In the genomic region with DNA sequence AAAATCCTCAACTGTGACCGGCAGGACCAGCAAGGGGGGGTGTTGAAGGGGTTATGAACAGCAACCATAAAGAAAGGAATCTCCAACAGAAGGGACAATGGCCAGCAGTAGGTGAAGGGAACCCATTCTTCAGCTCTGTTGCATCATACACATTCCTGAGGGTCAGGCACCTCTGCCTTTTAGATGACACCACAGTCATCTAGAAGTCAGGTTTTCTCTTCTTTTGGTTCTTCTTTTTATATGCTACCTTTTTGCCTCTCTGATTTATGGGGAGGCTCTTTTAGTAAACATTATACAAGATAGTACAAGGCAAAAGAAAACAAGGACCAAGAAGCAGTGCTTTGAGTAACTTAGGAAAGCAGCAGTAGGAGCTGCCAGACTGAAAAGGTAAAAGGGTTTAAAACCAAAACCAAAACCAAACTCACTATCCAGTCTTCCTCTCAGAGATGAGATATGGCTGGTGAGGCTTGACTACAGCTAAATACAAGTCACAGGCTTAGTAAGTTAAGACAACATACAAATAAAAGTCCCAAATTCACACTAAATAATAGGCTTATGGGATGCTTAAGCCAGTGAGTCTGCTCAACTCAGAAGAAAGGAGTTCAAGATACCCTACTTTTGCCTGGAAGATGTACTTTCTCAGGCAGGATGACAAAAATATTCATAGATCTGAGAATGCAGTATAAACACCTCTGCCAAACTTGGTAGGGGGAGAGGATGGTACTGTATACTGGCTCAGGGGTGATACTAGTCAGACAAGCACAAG, we compare ENCODE assay signal across 9 cellular contexts. TPM values are rescaled to one million over a fixed set of nuclear protein-coding genes. Genes with fewer than 3 reads are reported as not detected.
DNase-seq lines count a peak whose midpoint lies in the region; ATAC-seq lines count a peak whose summit lies in the region.
"Had no signal": no experiment of that assay in that cellular context is flagged by ENCODE, and none has a peak within 500 bp of the region (broad histone marks: within the 10 kb centered on the region; RNA-seq: fewer than 3 reads in every experiment).

No MANE protein-coding gene starts in this region.

- H3K4me3 ChIP-seq in H7 (ENCODE audit: insufficient read depth, low read depth, low read length) (no peak overlapping the region), MG63 (no peak overlapping the region)

- CTCF ChIA-PET in activated naive CD4-positive, alpha-beta T cell treated with anti-CD3 and anti-CD28 coated beads for 36 hours (lab: Charles Lee): interaction anchor here (0.6 to 1.3 kb wide), 3 partner anchors 27 to 141 kb away, joined by 3 to 4 read pairs (median 4); a partner anchor contains a TSS

- H3K36me3 Mint-ChIP-seq in activated naive CD4-positive, alpha-beta T cell treated with anti-CD3 and anti-CD28 coated beads for 36 hours (ENCODE audit: low read depth): peaks cover 24% of the 10 kb centered on the region
- H3K36me3 Mint-ChIP-seq in activated naive CD4-positive, alpha-beta T cell treated with anti-CD3 and anti-CD28 coated beads, Interleukin-2, amount 50 U/mL, for 72 hours: peaks cover 4 to 37% of the 10 kb centered on the region in 2 donors
- peaks cover 34 to 51% of the 10 kb centered on the region in 2 donors for H3K36me3 Mint-ChIP-seq in stimulated activated naive B cell treated with anti-CD40 and anti-IgM and Interleukin-4, amounts not matched to agents 10 μg/mL and 1 μg/mL and 100 μg/mL, for 72 hours

- H3K36me3 ChIP-seq in H7 (replicated peaks; ENCODE audit: control insufficient read depth, insufficient read depth, low read length) (peaks cover 3% of the 10 kb centered on the region; the same call in 1 of the 2 replicates), MG63 (peaks cover 37% of the 10 kb centered on the region)

- no peaks in the 10 kb centered on the region for H3K27me3 Mint-ChIP-seq in activated naive CD4-positive, alpha-beta T cell treated with anti-CD3 and anti-CD28 coated beads for 36 hours (ENCODE audit: low read depth)
- H3K27me3 Mint-ChIP-seq in stimulated activated naive B cell treated with anti-CD40 and anti-IgM and Interleukin-4, amounts not matched to agents 10 μg/mL and 1 μg/mL and 100 μg/mL, for 72 hours: no peaks in the 10 kb centered on the region

- no peaks in the 10 kb centered on the region for H3K9me3 Mint-ChIP-seq in activated naive CD4-positive, alpha-beta T cell treated with anti-CD3 and anti-CD28 coated beads for 36 hours
- H3K9me3 Mint-ChIP-seq in activated naive CD4-positive, alpha-beta T cell treated with anti-CD3 and anti-CD28 coated beads, Interleukin-2, amount 50 U/mL, for 72 hours: no peaks in the 10 kb centered on the region
- H3K9me3 Mint-ChIP-seq in stimulated activated naive B cell treated with anti-CD40 and anti-IgM and Interleukin-4, amounts not matched to agents 10 μg/mL and 1 μg/mL and 100 μg/mL, for 72 hours: no peaks in the 10 kb centered on the region

- no peaks in the 10 kb centered on the region for H3K9me3 ChIP-seq in MG63
- H3K9me3 ChIP-seq: neutrophil had no signal

- H3K27ac Mint-ChIP-seq in activated naive CD4-positive, alpha-beta T cell treated with anti-CD3 and anti-CD28 coated beads for 36 hours: peak overlapping the region; percentile 95
- H3K27ac Mint-ChIP-seq in activated naive CD4-positive, alpha-beta T cell treated with anti-CD3 and anti-CD28 coated beads, Interleukin-2, amount 50 U/mL, for 72 hours: peak overlapping the region; percentile 90 to 94
- H3K27ac Mint-ChIP-seq in stimulated activated naive B cell treated with anti-CD40 and anti-IgM and Interleukin-4, amounts not matched to agents 10 μg/mL and 1 μg/mL and 100 μg/mL, for 72 hours: peak overlapping the region; percentile 71

- H3K27me3 ChIP-seq in H7 (ENCODE audit: control insufficient read depth, insufficient read depth, low read length): no peaks in the 10 kb centered on the region; the same call in 1 of the 2 replicates
- H3K27me3 ChIP-seq in MG63: no peaks in the 10 kb centered on the region
- H3K27me3 ChIP-seq: neutrophil had no signal

- peak; percentile 75 for ATAC-seq in HG02981 (IDR thresholded peaks at IDR 0.05; ENCODE audit: unreplicated experiment)
- peak; percentile 56 to 65 for ATAC-seq in activated naive CD4-positive, alpha-beta T cell treated with anti-CD3 and anti-CD28 coated beads, Interleukin-2, amount 50 U/mL, for 72 hours
- ATAC-seq in stimulated activated naive B cell treated with anti-CD40 and anti-IgM and Interleukin-4, amounts not matched to agents 10 μg/mL and 1 μg/mL and 100 μg/mL, for 72 hours (replicated peaks): no peak

- H3K4me3 Mint-ChIP-seq in activated naive CD4-positive, alpha-beta T cell treated with anti-CD3 and anti-CD28 coated beads for 36 hours: peak overlapping the region; percentile 27
- no peak overlapping the region for H3K4me3 Mint-ChIP-seq in stimulated activated naive B cell treated with anti-CD40 and anti-IgM and Interleukin-4, amounts not matched to agents 10 μg/mL and 1 μg/mL and 100 μg/mL, for 72 hours

- intact Hi-C loops in activated naive CD4-positive, alpha-beta T cell treated with anti-CD3 and anti-CD28 coated beads for 36 hours (cut with micrococcal nuclease): loop anchor here (2.0 kb wide), 1 partner anchor 43 kb away; a partner anchor contains a TSS

- no peak for DNase-seq in activated naive CD4-positive, alpha-beta T cell treated with anti-CD3 and anti-CD28 coated beads for 36 hours
- DNase-seq in activated naive CD4-positive, alpha-beta T cell treated with Interleukin-2 at 50 U/mL for 16 hours: no peak
- no peak for DNase-seq in activated naive CD4-positive, alpha-beta T cell treated with anti-CD3 and anti-CD28 coated beads, Interleukin-2, amount 50 U/mL, for 72 hours (ENCODE audit: low spot score in 2 of 2)
- no peak for DNase-seq in stimulated activated naive B cell treated with anti-CD40 and anti-IgM and Interleukin-4, amounts not matched to agents 10 μg/mL and 1 μg/mL and 100 μg/mL, for 72 hours
- DNase-seq in H7 (no peak), cerebellar nuclear complex (lab: John Stamatoyannopoulos, UW) (no peak), MG63 (no peak)

- H3K4me1 Mint-ChIP-seq in activated naive CD4-positive, alpha-beta T cell treated with anti-CD3 and anti-CD28 coated beads for 36 hours (ENCODE audit: low read depth): peaks cover 35% of the 10 kb centered on the region
- peaks cover 7 to 19% of the 10 kb centered on the region in 2 donors for H3K4me1 Mint-ChIP-seq in stimulated activated naive B cell treated with anti-CD40 and anti-IgM and Interleukin-4, amounts not matched to agents 10 μg/mL and 1 μg/mL and 100 μg/mL, for 72 hours

RNA-seq across cellular contexts. Expression of a gene that starts 4.1 kb away (rescaled TPM):
- not detected for total RNA-seq in activated naive CD4-positive, alpha-beta T cell treated with anti-CD3 and anti-CD28 coated beads for 36 hours
- total RNA-seq in activated naive CD4-positive, alpha-beta T cell treated with anti-CD3 and anti-CD28 coated beads, Interleukin-2, amount 50 U/mL, for 72 hours: under 1 TPM in 1 of 2 donors, not detected in 1; 0.55 TPM
- not detected in 2 replicates for total RNA-seq in H7 (2014; rRNA removed; shearing (Covaris generic))
- not detected in 2 replicates for total RNA-seq in MG63 (2014; rRNA removed; shearing (Covaris generic); ENCODE audit: low replicate concordance)

RNA-seq across cellular contexts. Expression of a gene that starts 7.6 kb away (rescaled TPM):
- total RNA-seq in activated naive CD4-positive, alpha-beta T cell treated with anti-CD3 and anti-CD28 coated beads for 36 hours: 10 to 100 TPM; 44.5 to 49.2 TPM
- 10 to 100 TPM; 36.2 to 50.2 TPM for total RNA-seq in activated naive CD4-positive, alpha-beta T cell treated with anti-CD3 and anti-CD28 coated beads, Interleukin-2, amount 50 U/mL, for 72 hours
- 105 and 112 TPM in 2 replicates for total RNA-seq in H7 (2014; rRNA removed; shearing (Covaris generic))
- 85.4 and 87.0 TPM in 2 replicates for total RNA-seq in MG63 (2014; rRNA removed; shearing (Covaris generic); ENCODE audit: low replicate concordance)

RNA-seq across cellular contexts. Expression of a gene that starts 43.2 kb away (rescaled TPM):
- 10 to 100 TPM; 35.8 to 38.3 TPM for total RNA-seq in activated naive CD4-positive, alpha-beta T cell treated with anti-CD3 and anti-CD28 coated beads for 36 hours
- 10 to 100 TPM; 41.4 to 45.1 TPM for total RNA-seq in activated naive CD4-positive, alpha-beta T cell treated with anti-CD3 and anti-CD28 coated beads, Interleukin-2, amount 50 U/mL, for 72 hours
- total RNA-seq in H7 (2014; rRNA removed; shearing (Covaris generic)): 43.3 and 57.8 TPM in 2 replicates
- total RNA-seq in MG63 (2014; rRNA removed; shearing (Covaris generic); ENCODE audit: low replicate concordance): 27.3 and 34.3 TPM in 2 replicates

RNA-seq across cellular contexts. Expression of a gene that starts 59.1 kb away (rescaled TPM):
- 1 to 10 TPM; 4.8 to 5.0 TPM for total RNA-seq in activated naive CD4-positive, alpha-beta T cell treated with anti-CD3 and anti-CD28 coated beads for 36 hours
- 10 to 100 TPM; 11.1 to 12.8 TPM for total RNA-seq in activated naive CD4-positive, alpha-beta T cell treated with anti-CD3 and anti-CD28 coated beads, Interleukin-2, amount 50 U/mL, for 72 hours
- total RNA-seq in H7 (2014; rRNA removed; shearing (Covaris generic)): 1.3 and 3.4 TPM in 2 replicates
- 1.5 and 4.8 TPM in 2 replicates for total RNA-seq in MG63 (2014; rRNA removed; shearing (Covaris generic); ENCODE audit: low replicate concordance)

Comparison
In these comparisons a context has a peak if more than half of its experiments do, and no peak if none do; other contexts are left out.
1. ATAC-seq: peak in HG02981 (single experiment) and activated naive CD4-positive, alpha-beta T cell treated with anti-CD3 and anti-CD28 coated beads, Interleukin-2, amount 50 U/mL, for 72 hours (2 of 2); none in stimulated activated naive B cell treated with anti-CD40 and anti-IgM and Interleukin-4, amounts not matched to agents 10 μg/mL and 1 μg/mL and 100 μg/mL, for 72 hours (0 of 2).
2. Peak in every context shown above with its lines, with median percentiles within 50 percentile points of each other: H3K27ac Mint-ChIP-seq.